Comparison of ENCODE assay signal across 10 cellular contexts in the genomic region with DNA sequence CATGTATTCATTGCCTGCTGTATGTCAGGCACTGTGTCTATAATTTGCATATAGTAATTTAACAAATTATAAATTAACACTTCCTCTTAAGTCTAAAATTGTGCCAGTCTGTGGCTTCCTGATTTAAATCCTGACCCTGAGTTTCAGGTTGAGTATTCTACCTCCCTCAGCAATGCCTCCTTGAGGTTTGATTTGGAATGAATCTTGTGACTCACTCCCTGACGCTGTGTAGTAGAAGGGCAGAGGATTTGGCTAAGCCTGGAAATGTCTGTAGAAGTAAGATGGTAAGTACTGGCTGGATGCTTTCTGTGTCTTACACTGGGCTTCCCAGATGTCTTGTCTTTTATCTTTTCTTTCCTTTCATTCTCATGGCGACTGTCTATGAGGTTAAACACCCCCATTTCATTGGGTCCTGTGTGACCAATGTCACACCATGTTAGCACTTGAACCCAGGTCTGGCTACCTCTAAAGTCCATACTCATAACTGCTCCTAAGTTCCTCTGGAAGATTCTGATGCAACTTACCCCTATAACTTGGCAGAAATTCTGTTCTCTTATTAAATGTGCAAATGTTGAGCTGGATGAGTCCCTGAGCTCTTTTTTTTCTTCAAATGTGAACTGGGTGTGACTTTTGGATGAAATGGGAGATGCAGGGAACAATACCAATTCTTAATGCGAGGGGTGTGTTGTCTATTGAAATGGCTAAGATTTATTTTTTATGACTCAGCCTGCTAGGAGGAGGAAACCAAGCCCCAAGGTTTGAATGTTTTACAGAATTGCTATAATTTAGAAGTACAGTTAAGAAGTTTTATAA. TPM values are rescaled to one million over a fixed set of nuclear protein-coding genes. Genes with fewer than 3 reads are reported as not detected.
DNase-seq lines count a peak whose midpoint lies in the region; ATAC-seq, FAIRE-seq and TF ChIP-seq lines count a peak whose summit lies in the region.
"Had no signal": no experiment of that assay in that cellular context is flagged by ENCODE, and none has a peak within 500 bp of the region (broad histone marks: within the 10 kb centered on the region; RNA-seq: fewer than 3 reads in every experiment).

No MANE protein-coding gene starts in this region.

- no peak for FAIRE-seq in keratinocyte (lab: Jason Lieb, UNC)

- H3K9me3 Mint-ChIP-seq in mesothelial cell of epicardium, result peaks cover 7% of the 10 kb centered on the region

- CTCF ChIA-PET in AG04449 (lab: Yijun Ruan, JAX), result interaction anchor here (0.6 to 2.0 kb wide), 4 partner anchors 34 to 429 kb away, joined by 3 to 4 read pairs (median 3); no protein-coding TSS in a partner anchor

- no peak overlapping the region for H3K4me2 ChIP-seq in keratinocyte (ENCODE audit: control insufficient read depth, extremely low read depth, insufficient read depth, low read depth, low read length)

- H3K4me1 ChIP-seq in keratinocyte (ENCODE audit: control insufficient read depth, extremely low read depth, insufficient read depth, low read length), result no peaks in the 10 kb centered on the region

- H3K27me3 Mint-ChIP-seq in mesothelial cell of epicardium (ENCODE audit: low read depth), result peaks cover 14% of the 10 kb centered on the region

- H3K27ac Mint-ChIP-seq in mesothelial cell of epicardium, result no peak overlapping the region
- H3K27ac Mint-ChIP-seq: naive thymus-derived CD8-positive, alpha-beta T cell had no signal

- H3K4me1 Mint-ChIP-seq in mesothelial cell of epicardium, result peaks cover 8% of the 10 kb centered on the region
- H3K4me1 Mint-ChIP-seq: naive thymus-derived CD8-positive, alpha-beta T cell had no signal

- H3K4me3 ChIP-seq in AG04449 (ENCODE audit: low read depth, low read length) (no peak overlapping the region), keratinocyte (ENCODE audit: control insufficient read depth in 2 of 3, extremely low read depth in 1 of 3, insufficient read depth in 2 of 3, low read depth in 1 of 3, low read length in 3 of 3) (no peak overlapping the region)

- no peak overlapping the region for H3K4me3 Mint-ChIP-seq in mesothelial cell of epicardium
- H3K4me3 Mint-ChIP-seq: naive thymus-derived CD8-positive, alpha-beta T cell had no signal

- H3K36me3 ChIP-seq in keratinocyte (ENCODE audit: control insufficient read depth in 2 of 2, extremely low read depth in 1 of 2, insufficient read depth in 2 of 2, low read length in 2 of 2), result no peaks in the 10 kb centered on the region

- H4K20me1 ChIP-seq in keratinocyte (ENCODE audit: control insufficient read depth, extremely low read depth, insufficient read depth, low read length), result no peaks in the 10 kb centered on the region

- H3K9me3 ChIP-seq in keratinocyte (ENCODE audit: control insufficient read depth, low read depth, low read length), result no peaks in the 10 kb centered on the region

- H3K9ac ChIP-seq in keratinocyte (ENCODE audit: control insufficient read depth, extremely low read depth, insufficient read depth, low read length), result no peak overlapping the region

- TF ChIP-seq CTCF in AG04449 (IDR thresholded peaks at IDR 0.05; ENCODE audit: insufficient read depth, low read length, missing control alignments) (peak; percentile 18), keratinocyte (optimal IDR thresholded peaks at IDR 0.05 in 1 of 3, IDR thresholded peaks at IDR 0.05 in 1 of 3, conservative IDR thresholded peaks at IDR 0.05 in 1 of 3; ENCODE audit: extremely low read depth in 1 of 3, insufficient read depth in 2 of 3, low read length in 3 of 3) (peak; percentile 13 to 42 (median 17)), mesothelial cell of epicardium (IDR thresholded peaks at IDR 0.05; ENCODE audit: unreplicated experiment) (no peak)

- H2AFZ ChIP-seq in keratinocyte (ENCODE audit: control insufficient read depth, low read length), result no peak overlapping the region

- no peaks in the 10 kb centered on the region for H3K36me3 Mint-ChIP-seq in mesothelial cell of epicardium
- H3K36me3 Mint-ChIP-seq: naive thymus-derived CD8-positive, alpha-beta T cell had no signal

- no peak overlapping the region for H3K27ac ChIP-seq in keratinocyte (ENCODE audit: control insufficient read depth, insufficient read depth, low read length)

- ATAC-seq in HG03432 (IDR thresholded peaks at IDR 0.05; ENCODE audit: unreplicated experiment) (no peak), GM18520 (IDR thresholded peaks at IDR 0.05; ENCODE audit: unreplicated experiment) (no peak), GM18868 (IDR thresholded peaks at IDR 0.05; ENCODE audit: unreplicated experiment) (no peak)
- ATAC-seq: naive thymus-derived CD8-positive, alpha-beta T cell had no signal

- no peak for DNase-seq in AG04449 (ENCODE audit: low read depth, low spot score)
- DNase-seq in HPDE6-E6E7 (ENCODE audit: extremely low spot score), result peak; percentile 13
- peak; percentile 32 for DNase-seq in amniotic stem cell (lab: John Stamatoyannopoulos, UW)
- DNase-seq in keratinocyte (ENCODE audit: low read depth, low spot score), result no peak
- DNase-seq in mesothelial cell of epicardium (ENCODE audit: low spot score in 2 of 2, unreplicated experiment in 2 of 2), result no peak
- DNase-seq: DMS153; naive thymus-derived CD8-positive, alpha-beta T cell had no signal

- dilution Hi-C loops in keratinocyte (cut with MboI; ENCODE audit: extremely low pct_ligation_motif_present, low sequenced_read_pairs), result no loop called here

- no peaks in the 10 kb centered on the region for H3K79me2 ChIP-seq in keratinocyte (ENCODE audit: control insufficient read depth, insufficient read depth, low read length)

- POLR2A ChIA-PET in AG04449 (lab: Yijun Ruan, JAX), result no interaction called here

- H3K27me3 ChIP-seq in keratinocyte (ENCODE audit: control insufficient read depth, extremely low read depth, insufficient read depth, low read length), result no peaks in the 10 kb centered on the region

- H3K9me1 ChIP-seq in keratinocyte (ENCODE audit: control insufficient read depth, extremely low read depth, insufficient read depth, low read length), result no peaks in the 10 kb centered on the region

RNA-seq across cellular contexts. Expression of a gene that starts 48.5 kb away (rescaled TPM):
- polyA plus RNA-seq in keratinocyte, result 0.01 TPM in 2 of 3 replicates, not detected in the other
- polyA plus RNA-seq in keratinocyte (2011; ENCODE audit: low read depth), result 0.02 TPM
- polyA plus RNA-seq in keratinocyte (2011; cell fraction: cytosol; rRNA removed), result 0.01 TPM in 1 of 2 replicates, not detected in the other
- polyA plus RNA-seq in keratinocyte (2011; cell fraction: nucleus; rRNA removed), result 0.03 and 0.04 TPM in 2 replicates
- 0.13 and 0.30 TPM in 2 replicates for polyA plus RNA-seq in keratinocyte (2012; ENCODE audit: low replicate concordance)
- 0.13 to 0.23 TPM in 2 of 3 replicates, not detected in the other for polyA minus RNA-seq in keratinocyte
- not detected for polyA minus RNA-seq in keratinocyte (2011; cell fraction: cytosol; rRNA and poly(A)+ RNA removed)
- polyA minus RNA-seq in keratinocyte (2011; cell fraction: nucleus; rRNA and poly(A)+ RNA removed), result under 0.01 and 0.08 TPM in 2 replicates
- 3.2 to 3.9 TPM (median 3.4 TPM) in 3 replicates for total RNA-seq in mesothelial cell of epicardium
- total RNA-seq: naive thymus-derived CD8-positive, alpha-beta T cell had no signal

Comparison
In these comparisons a context has a peak if more than half of its experiments do, and no peak if none do; other contexts are left out.
1. DNase-seq: peak in HPDE6-E6E7 (single experiment) and amniotic stem cell (single experiment); none in AG04449 (single experiment), keratinocyte (single experiment) and mesothelial cell of epicardium (0 of 2).